In the genomic region with DNA sequence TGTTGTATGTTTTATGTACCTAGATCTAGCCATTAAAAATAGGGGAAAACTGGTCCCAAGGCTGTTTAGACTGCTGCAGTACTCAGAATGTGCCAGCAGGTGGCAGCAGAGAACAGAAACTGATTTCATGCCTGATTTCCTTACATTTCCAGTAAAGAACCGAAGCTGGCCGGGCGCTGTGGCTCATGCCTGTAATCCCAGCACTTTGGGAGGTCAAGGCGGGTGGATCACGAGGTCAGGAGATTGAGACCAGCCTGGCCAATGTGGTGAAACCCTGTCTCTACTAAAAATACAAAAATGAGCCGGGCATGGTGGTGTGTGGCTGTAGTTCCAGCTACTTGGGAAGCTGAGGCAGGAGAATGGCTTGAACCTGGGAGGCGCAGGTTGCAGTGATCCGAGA, we compare ENCODE assay signal across 8 cellular contexts. TPM values are rescaled to one million over a fixed set of nuclear protein-coding genes. Genes with fewer than 3 reads are reported as not detected.
DNase-seq lines count a peak whose midpoint lies in the region; ATAC-seq, FAIRE-seq and TF ChIP-seq lines count a peak whose summit lies in the region.
"Not testable (repeated sequence)": the region's sequence is repeated elsewhere in the genome, so short reads cannot be mapped to it uniquely, and the experiment has no call there.

No MANE protein-coding gene starts in this region.

- H2AFZ ChIP-seq in mammary epithelial cell (ENCODE audit: low read depth, low read length) = not testable (repeated sequence)

- peak; percentile 85 to 98 for TF ChIP-seq CTCF in mammary epithelial cell (conservative IDR thresholded peaks at IDR 0.05 in 1 of 2, IDR thresholded peaks at IDR 0.05 in 1 of 2; ENCODE audit: extremely low read depth in 1 of 2, insufficient read depth in 1 of 2, low read depth in 1 of 2, low read length in 2 of 2)

- not testable (repeated sequence) for TF ChIP-seq POLR2A in GM18505 (IDR thresholded peaks at IDR 0.05; ENCODE audit: borderline replicate concordance, extremely low read depth, insufficient read depth, insufficient read length)

- 39% methylated on average over 7 of the region's 8 CpGs for WGBS in mammary epithelial cell (ENCODE audit: low coverage, missing lambda C conversion rate)
- WGBS in small intestine, 3 donors = 18 to 28% (median 24%) methylated on average over 8 of the region's 8 CpGs

- not testable (repeated sequence) for H3K4me2 ChIP-seq in mammary epithelial cell (ENCODE audit: insufficient read depth, low read depth, low read length)

- not testable (repeated sequence) for H3K4me1 ChIP-seq in mammary epithelial cell (ENCODE audit: insufficient read depth, low read length); small intestine (ENCODE audit: control insufficient read depth in 2 of 2, insufficient read depth in 1 of 2, low read depth in 1 of 2, low read length in 1 of 2)

- not testable (repeated sequence) for H4K20me1 ChIP-seq in mammary epithelial cell (ENCODE audit: insufficient read depth, low read length)

- CTCF ChIA-PET in mammary epithelial cell (lab: Charles Lee; ENCODE audit: low non-redundant PET) = interaction anchor here (0.5 to 0.9 kb wide), 6 partner anchors 21 to 790 kb away, joined by 3 to 6 read pairs (median 5); no protein-coding TSS in a partner anchor

- in situ Hi-C loops in mammary epithelial cell (cut with MboI; ENCODE audit: low sequenced_read_pairs in 2 of 2) = loop anchor here (10.0 to 25.0 kb wide), 5 partner anchors 169 to 779 kb away; no protein-coding TSS in a partner anchor

- not testable (repeated sequence) for H3K4me3 ChIP-seq in mammary epithelial cell (replicated peaks in 1 of 3; ENCODE audit: insufficient read depth in 1 of 3, low read depth in 2 of 3, low read length in 3 of 3); small intestine (ENCODE audit: low read depth in 1 of 2, low read length in 2 of 2)

- TSS peak; percentile 96 for BruUV-seq in mammary epithelial cell (replicated peaks; lab: Mats Ljungman, UMichigan)

- H3K27me3 ChIP-seq in mammary epithelial cell (ENCODE audit: insufficient read depth, low read length); small intestine (ENCODE audit: control insufficient read depth in 2 of 2, insufficient read depth in 2 of 2, low read length in 2 of 2): not testable (repeated sequence)

- intact Hi-C loops in mammary epithelial cell (cut with micrococcal nuclease) = loop anchor here (1.0 to 5.0 kb wide), 3 partner anchors 106 to 777 kb away; no protein-coding TSS in a partner anchor

- DNase-seq in 8988T = peak; percentile 23
- DNase-seq in NCI-H524 (lab: John Stamatoyannopoulos, UW) = peak; percentile 13 to 63
- DNase-seq in activated CD4-positive, alpha-beta T cell treated with anti-CD3 and anti-CD28 coated beads for 24 hours (ENCODE audit: low read depth in 2 of 2) = peak; percentile 64 to 75
- DNase-seq in mammary epithelial cell = peak; percentile 61
- peak; percentile 58 for DNase-seq in iPS-NIHi11 (ENCODE audit: low spot score)
- DNase-seq in small intestine = peak; percentile 77

- ATAC-seq in GM18505 (IDR thresholded peaks at IDR 0.05; ENCODE audit: unreplicated experiment) (peak; percentile 53), HG03354 (IDR thresholded peaks at IDR 0.05; ENCODE audit: poor library complexity, severe bottlenecking, unreplicated experiment) (peak; percentile 75)

- dilution Hi-C loops in mammary epithelial cell (cut with HindIII; ENCODE audit: low sequenced_read_pairs) = loop anchor here (10.0 kb wide), 1 partner anchor 169 kb away; no protein-coding TSS in a partner anchor

- not testable (repeated sequence) for H3K9me3 ChIP-seq in mammary epithelial cell (replicated peaks; ENCODE audit: insufficient read depth, low read length); small intestine (ENCODE audit: control insufficient read depth, low read depth)

- H3K27ac ChIP-seq in mammary epithelial cell (ENCODE audit: insufficient read depth, low read depth, low read length); small intestine (ENCODE audit: low read depth in 1 of 2, low read length in 1 of 2): not testable (repeated sequence)

- not testable (repeated sequence) for FAIRE-seq in small intestine (lab: Jason Lieb, UNC)

- H3K9ac ChIP-seq in mammary epithelial cell (ENCODE audit: insufficient read depth, low read length) = not testable (repeated sequence)

- not testable (repeated sequence) for H3K36me3 ChIP-seq in mammary epithelial cell (ENCODE audit: insufficient read depth, low read length); small intestine (ENCODE audit: control insufficient read depth in 2 of 2, insufficient read depth in 2 of 2, low read length in 2 of 2)

- not testable (repeated sequence) for H3K79me2 ChIP-seq in mammary epithelial cell (ENCODE audit: insufficient read depth, low read length)

RNA-seq across cellular contexts. Expression of a gene that starts 59.8 kb away (rescaled TPM):
- total RNA-seq in mammary epithelial cell = 10 to 100 TPM; 26.4 to 44.8 TPM
- 7.1 TPM for polyA plus RNA-seq in mammary epithelial cell
- polyA minus RNA-seq in mammary epithelial cell = 53.8 TPM
- 10 to 100 TPM; 31.0 to 88.4 (median 80.3) TPM for polyA plus RNA-seq in small intestine

Comparison
In these comparisons a context has a peak if more than half of its experiments do, and no peak if none do; other contexts are left out.
1. DNase-seq: peak in every context shown above with its lines; median percentile 77 in small intestine; 70 in activated CD4-positive, alpha-beta T cell treated with anti-CD3 and anti-CD28 coated beads for 24 hours; 61 in mammary epithelial cell; 58 in iPS-NIHi11; 38 in NCI-H524; 23 in 8988T.